In the genomic region with DNA sequence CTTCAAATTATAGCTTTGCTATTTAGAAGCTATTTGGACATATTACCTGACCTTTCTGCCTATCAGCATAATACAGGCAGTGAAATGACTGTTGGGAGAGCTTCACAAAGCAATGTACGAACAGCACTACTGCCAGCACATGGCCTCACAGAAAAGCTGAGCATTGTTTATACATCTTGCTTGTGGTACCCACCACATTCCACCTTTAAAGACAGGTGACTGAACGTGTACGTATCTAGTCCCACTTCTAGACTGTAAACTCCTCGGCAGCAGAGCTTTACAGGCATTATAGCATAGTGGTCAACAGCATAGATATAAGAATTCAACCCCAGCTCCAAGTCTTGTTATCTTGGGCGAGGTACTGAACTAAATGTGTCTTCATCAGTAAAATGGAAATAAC, we compare ENCODE assay signal across 8 cellular contexts. TPM values are rescaled to one million over a fixed set of nuclear protein-coding genes. Genes with fewer than 3 reads are reported as not detected.
DNase-seq lines count a peak whose midpoint lies in the region; ATAC-seq and TF ChIP-seq lines count a peak whose summit lies in the region.

No MANE protein-coding gene starts in this region.

- H4K20me1 ChIP-seq in OCI-LY3 (ENCODE audit: insufficient read depth, low read length): no peaks in the 10 kb centered on the region

- no peak overlapping the region for H2AFZ ChIP-seq in OCI-LY3 (ENCODE audit: low read depth, low read length)

- no peaks in the 10 kb centered on the region for H3K9me3 Mint-ChIP-seq in CD4-positive, alpha-beta T cell
- no peaks in the 10 kb centered on the region for H3K9me3 Mint-ChIP-seq in effector memory CD8-positive, alpha-beta T cell

- H3K9ac ChIP-seq in OCI-LY3 (ENCODE audit: low read length): no peak overlapping the region

- H3K4me1 Mint-ChIP-seq in CD4-positive, alpha-beta T cell (ENCODE audit: low read depth): peaks cover 62% of the 10 kb centered on the region
- peaks cover 40 to 53% of the 10 kb centered on the region in 2 donors for H3K4me1 Mint-ChIP-seq in effector memory CD8-positive, alpha-beta T cell (ENCODE audit: low read depth in 2 of 2)

- H3K36me3 Mint-ChIP-seq in CD4-positive, alpha-beta T cell (ENCODE audit: low read depth): peaks cover 59% of the 10 kb centered on the region
- H3K36me3 Mint-ChIP-seq in effector memory CD8-positive, alpha-beta T cell (ENCODE audit: insufficient read depth): peaks cover 46% of the 10 kb centered on the region

- CTCF ChIA-PET in CD4-positive, alpha-beta T cell (lab: Charles Lee): interaction anchor here (1.0 to 6.3 kb wide), 3 partner anchors 17 to 55 kb away, joined by 3 to 58 read pairs (median 5); partner anchors contain the start of gene TOMM22

- H3K4me1 ChIP-seq in OCI-LY3 (ENCODE audit: low read length): peaks cover 18% of the 10 kb centered on the region
- H3K4me1 ChIP-seq in neutrophil (ENCODE audit: control insufficient read depth in 1 of 2, insufficient read depth in 1 of 2, low read depth in 1 of 2, low read length in 1 of 2): peaks cover 32 to 36% of the 10 kb centered on the region in 2 experiments

- no peak for ATAC-seq in CD4-positive, alpha-beta T cell (ENCODE audit: poor library complexity)
- no peak for ATAC-seq in effector memory CD8-positive, alpha-beta T cell (replicated peaks)
- ATAC-seq in GM18511 (IDR thresholded peaks at IDR 0.05; ENCODE audit: unreplicated experiment): no peak

- POLR2A ChIA-PET in CD4-positive, alpha-beta T cell (lab: Charles Lee): interaction anchor here (0.8 to 4.9 kb wide), 9 partner anchors 10 to 301 kb away, joined by 3 to 66 read pairs (median 5); partner anchors contain the start of genes CBY1, DDX17 and TOMM22

- no peaks in the 10 kb centered on the region for H3K27me3 ChIP-seq in CD4-positive, alpha-beta T cell (ENCODE audit: control insufficient read depth, insufficient read depth, low read length)
- H3K27me3 ChIP-seq in OCI-LY3 (ENCODE audit: low read depth, low read length): no peaks in the 10 kb centered on the region
- H3K27me3 ChIP-seq in neutrophil: no peaks in the 10 kb centered on the region

- peaks cover 53% of the 10 kb centered on the region for H3K79me2 ChIP-seq in OCI-LY3 (ENCODE audit: low read length)

- no peaks in the 10 kb centered on the region for H3K9me3 ChIP-seq in CD4-positive, alpha-beta T cell (ENCODE audit: control insufficient read depth, low read length)
- H3K9me3 ChIP-seq in OCI-LY3 (ENCODE audit: insufficient read depth, low read length) (no peaks in the 10 kb centered on the region), neutrophil (no peaks in the 10 kb centered on the region)

- H3K4me2 ChIP-seq in OCI-LY3 (ENCODE audit: low read length): peak overlapping the region; percentile 96

- H3K4me3 Mint-ChIP-seq in CD4-positive, alpha-beta T cell: peak overlapping the region; percentile 95
- peak overlapping the region; percentile 79 to 90 for H3K4me3 Mint-ChIP-seq in effector memory CD8-positive, alpha-beta T cell

- no peak overlapping the region for H3K27ac ChIP-seq in CD4-positive, alpha-beta T cell (ENCODE audit: low read depth, low read length)
- H3K27ac ChIP-seq in OCI-LY3 (ENCODE audit: low read length) (no peak overlapping the region), neutrophil (peak overlapping the region; percentile 98)

- DNase-seq in CD4-positive, alpha-beta T cell: no peak
- DNase-seq in effector memory CD8-positive, alpha-beta T cell: no peak
- DNase-seq in SIG-M5 (lab: John Stamatoyannopoulos, UW): no peak
- no peak for DNase-seq in NCI-H345 (lab: John Stamatoyannopoulos, UW)
- DNase-seq in NCI-H2227 treated with DMSO at 0.1 percent for 48 hours (lab: John Stamatoyannopoulos, UW): no peak

- H3K27ac Mint-ChIP-seq in CD4-positive, alpha-beta T cell: peak overlapping the region; percentile 100
- H3K27ac Mint-ChIP-seq in effector memory CD8-positive, alpha-beta T cell: peak overlapping the region; percentile 95 to 98

- H3K4me3 ChIP-seq in OCI-LY3 (ENCODE audit: low read length) (peak overlapping the region; percentile 92), neutrophil (ENCODE audit: low read depth in 1 of 2, low read length in 1 of 2) (no peak overlapping the region)

- peaks cover 22% of the 10 kb centered on the region for H3K36me3 ChIP-seq in OCI-LY3 (replicated peaks; ENCODE audit: low read depth, low read length)
- H3K36me3 ChIP-seq in neutrophil: no peaks in the 10 kb centered on the region

- intact Hi-C loops in CD4-positive, alpha-beta T cell (cut with DNase I, micrococcal nuclease): loop anchor here in 1 of 2 experiments (10.0 kb wide), 1 partner anchor 294 kb away; no protein-coding TSS in a partner anchor

- H3K27me3 Mint-ChIP-seq in CD4-positive, alpha-beta T cell: peaks cover 5% of the 10 kb centered on the region
- H3K27me3 Mint-ChIP-seq in effector memory CD8-positive, alpha-beta T cell: no peaks in the 10 kb centered on the region

- no peak for TF ChIP-seq CTCF in CD4-positive, alpha-beta T cell (IDR thresholded peaks at IDR 0.05)
- TF ChIP-seq CTCF in OCI-LY3 (IDR thresholded peaks at IDR 0.05; ENCODE audit: low read depth, low read length) (no peak), neutrophil (IDR thresholded peaks at IDR 0.05) (no peak)

RNA-seq across cellular contexts. Expression of gene JOSD1, which starts 1.6 kb away (rescaled TPM):
- total RNA-seq in CD4-positive, alpha-beta T cell: 100 to 1,000 TPM; 303 to 307 TPM

RNA-seq across cellular contexts. Expression of gene GTPBP1, which starts 6.6 kb away (rescaled TPM):
- total RNA-seq in CD4-positive, alpha-beta T cell: 100 to 1,000 TPM; 263 to 272 TPM

RNA-seq across cellular contexts. Expression of gene TOMM22, which starts 17.4 kb away (rescaled TPM):
- 10 to 100 TPM; 53.7 to 54.8 TPM for total RNA-seq in CD4-positive, alpha-beta T cell

RNA-seq across cellular contexts. Expression of gene CBY1, which starts 42.7 kb away (rescaled TPM):
- 1 to 10 TPM; 4.6 to 7.6 TPM for total RNA-seq in CD4-positive, alpha-beta T cell

RNA-seq across cellular contexts. Expression of gene FAM227A, which starts 43.0 kb away (rescaled TPM):
- under 1 TPM; 0.34 to 0.91 TPM for total RNA-seq in CD4-positive, alpha-beta T cell
